8 cellular contexts compared by ENCODE assay signal in genomic region chr11:2139118-2139490, GRCh38. TPM values are rescaled to one million over a fixed set of nuclear protein-coding genes. Genes with fewer than 3 reads are reported as not detected.
DNase-seq lines count a peak whose midpoint lies in the region; ATAC-seq and TF ChIP-seq lines count a peak whose summit lies in the region.

A gene with protein sequence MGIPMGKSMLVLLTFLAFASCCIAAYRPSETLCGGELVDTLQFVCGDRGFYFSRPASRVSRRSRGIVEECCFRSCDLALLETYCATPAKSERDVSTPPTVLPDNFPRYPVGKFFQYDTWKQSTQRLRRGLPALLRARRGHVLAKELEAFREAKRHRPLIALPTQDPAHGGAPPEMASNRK (minus strand): TSS chr11:2139389. CDS start chr11:2135523, 3,866 bp downstream.

- H3K4me3 ChIP-seq in stomach smooth muscle (ENCODE audit: low read length in 2 of 2) (peak within 1 kb of the TSS; percentile 40 to 63), MM.1S (ENCODE audit: low read length) (no peak within 1 kb of the TSS)

- no peaks in the 10 kb centered on the region for H3K9me3 ChIP-seq in stomach smooth muscle (ENCODE audit: control insufficient read depth in 2 of 2, low read length in 2 of 2)
- H3K9me3 ChIP-seq in MM.1S (replicated peaks; ENCODE audit: insufficient read depth, low read length): no peaks in the 10 kb centered on the region

- peak within 1 kb of the TSS; percentile 83 to 89 (median 85) for H3K4me3 Mint-ChIP-seq in immature natural killer cell

- no peaks in the 10 kb centered on the region for H3K79me2 ChIP-seq in MM.1S (ENCODE audit: low read length)

- H3K27ac ChIP-seq in stomach smooth muscle (ENCODE audit: low read length) (no peak within 1 kb of the TSS), MM.1S (ENCODE audit: low read length) (no peak within 1 kb of the TSS)

- H3K36me3 ChIP-seq in stomach smooth muscle (ENCODE audit: control insufficient read depth in 2 of 2, insufficient read depth in 2 of 2, low read length in 2 of 2) (no peaks in the 10 kb centered on the region), MM.1S (replicated peaks; ENCODE audit: insufficient read depth, low read length) (no peaks in the 10 kb centered on the region)

- H3K9me3 Mint-ChIP-seq in immature natural killer cell: peaks cover 0 to 3% (median 0%) of the 10 kb centered on the region in 6 donors

- H3K27me3 ChIP-seq in stomach smooth muscle (ENCODE audit: control insufficient read depth in 1 of 2, insufficient read depth in 2 of 2, low read length in 2 of 2) (peaks cover 39 to 63% of the 10 kb centered on the region in 2 donors), MM.1S (replicated peaks; ENCODE audit: insufficient read depth, low read length) (peaks cover 80% of the 10 kb centered on the region)

- H3K27me3 Mint-ChIP-seq in immature natural killer cell (ENCODE audit: low read depth in 3 of 3): peaks cover 27 to 35% (median 28%) of the 10 kb centered on the region in 3 donors

- no peaks in the 10 kb centered on the region for H4K20me1 ChIP-seq in MM.1S (ENCODE audit: insufficient read depth, low read length)

- no peaks in the 10 kb centered on the region for H3K9me2 ChIP-seq in MM.1S (replicated peaks; ENCODE audit: insufficient read depth, low read length)

- H3K36me3 Mint-ChIP-seq in immature natural killer cell: no peaks in the 10 kb centered on the region

- H3F3A ChIP-seq in MM.1S (ENCODE audit: insufficient read depth, low read length): no peaks in the 10 kb centered on the region

- ATAC-seq in HG03025 (IDR thresholded peaks at IDR 0.05; ENCODE audit: low FRiP score, unreplicated experiment): no peak

- TF ChIP-seq CTCF in MM.1S (IDR thresholded peaks at IDR 0.05; ENCODE audit: low read length): no peak

- peak; percentile 44 for DNase-seq in LHCN-M2 (ENCODE audit: low read depth)
- peak; percentile 46 for DNase-seq in astrocyte of the hippocampus (ENCODE audit: low read depth, low spot score)
- DNase-seq in immature natural killer cell: no peak
- no peak for DNase-seq in MM.1S
- no peak for DNase-seq in LoVo (ENCODE audit: low spot score)
- DNase-seq in HPDE6-E6E7 (ENCODE audit: extremely low spot score): no peak

- H3K9ac ChIP-seq in stomach smooth muscle (ENCODE audit: low read length in 2 of 2): no peak within 1 kb of the TSS
- H3K9ac ChIP-seq in MM.1S (ENCODE audit: low read length): no peak within 1 kb of the TSS

- H3K4me2 ChIP-seq in MM.1S (ENCODE audit: low read depth, low read length): no peak within 1 kb of the TSS

- H3K4me1 ChIP-seq in stomach smooth muscle (ENCODE audit: control insufficient read depth, insufficient read depth, low read length) (peaks cover 22% of the 10 kb centered on the region), MM.1S (ENCODE audit: low read length) (no peaks in the 10 kb centered on the region)

- H3K4me1 Mint-ChIP-seq in immature natural killer cell: peaks cover 4 to 5% of the 10 kb centered on the region in 2 donors

- no peak within 1 kb of the TSS for H3K27ac Mint-ChIP-seq in immature natural killer cell

- no peak within 1 kb of the TSS for H2AFZ ChIP-seq in MM.1S (ENCODE audit: low read length)

RNA-seq across cellular contexts. Expression of the gene that starts here (rescaled TPM):
- total RNA-seq in LHCN-M2 (2014; rRNA removed): 106 and 173 TPM in 2 replicates
- 1,307 TPM for polyA plus RNA-seq in LHCN-M2 (2012)
- polyA plus RNA-seq in immature natural killer cell: not detected

Comparison
In these comparisons a context has a peak if more than half of its experiments do, and no peak if none do; other contexts are left out.
1. DNase-seq: peak in LHCN-M2 (single experiment) and astrocyte of the hippocampus (single experiment); none in immature natural killer cell (0 of 3), MM.1S (single experiment), LoVo (single experiment) and HPDE6-E6E7 (single experiment).